In genomic region chr12:121532503-121533390, GRCh38 we compare ENCODE assay signal across 15 cellular contexts. TPM values are rescaled to one million over a fixed set of nuclear protein-coding genes. Genes with fewer than 3 reads are reported as not detected.
DNase-seq lines count a peak whose midpoint lies in the region; ATAC-seq, FAIRE-seq and TF ChIP-seq lines count a peak whose summit lies in the region.
"Had no signal": no experiment of that assay in that cellular context is flagged by ENCODE, and none has a peak within 500 bp of the region (broad histone marks: within the 10 kb centered on the region; RNA-seq: fewer than 3 reads in every experiment).

No MANE protein-coding gene starts in this region.

- TF ChIP-seq POLR2A in HepG2 (IDR thresholded peaks at IDR 0.05; ENCODE audit: insufficient read depth in 1 of 2, low read depth in 2 of 2, low read length in 2 of 2) (no peak), GM12878 (IDR thresholded peaks at IDR 0.05; ENCODE audit: low read depth, low read length) (no peak), right lobe of liver (IDR thresholded peaks at IDR 0.05) (no peak), uterus (IDR thresholded peaks at IDR 0.05) (no peak)

- BruUV-seq in HepG2 (replicated peaks; lab: Mats Ljungman, UMichigan) (no TSS peak), GM12878 (replicated peaks; lab: Mats Ljungman, UMichigan) (no TSS peak)

- in situ Hi-C loops in HepG2 (cut with HindIII; ENCODE audit: extremely low pct_ligation_motif_present, low pct_unique_long_range_greater_than_20kb) = no loop called here
- in situ Hi-C loops in GM12878 (cut with MboI) = no loop called here

- RAD21 ChIA-PET in GM12878 (lab: Charles Lee; ENCODE audit: unreplicated experiment) = interaction anchor here (1.1 to 1.6 kb wide), 4 partner anchors 15 to 131 kb away, joined by 3 to 4 read pairs (median 4); partner anchors contain the start of gene KDM2B

- TF ChIP-seq EP300 in HepG2 (IDR thresholded peaks at IDR 0.05; ENCODE audit: low read depth in 2 of 2, low read length in 2 of 2) = no peak
- TF ChIP-seq EP300 in HepG2 (CRISPR knock-in tag; IDR thresholded peaks at IDR 0.05; ENCODE audit: borderline replicate concordance) = no peak
- TF ChIP-seq EP300 in GM12878 (IDR thresholded peaks at IDR 0.05; ENCODE audit: borderline replicate concordance in 1 of 2, control insufficient read depth in 1 of 2, low read depth in 2 of 2, low read length in 2 of 2) = no peak

- H3K4me2 ChIP-seq in HepG2 (ENCODE audit: low read depth, low read length) (no peak overlapping the region), GM12878 (ENCODE audit: control insufficient read depth, insufficient read depth) (peak overlapping the region; percentile 91)
- H3K4me2 ChIP-seq: neural progenitor cell had no signal

- peak overlapping the region; percentile 10 to 49 for H3K27ac ChIP-seq in liver (ENCODE audit: low read depth in 1 of 2, low read length in 2 of 2)
- H3K27ac ChIP-seq in HepG2 (ENCODE audit: extremely low read length, insufficient read depth, low read length) = no peak overlapping the region
- peak overlapping the region; percentile 64; the same call in 1 of the 2 replicates for H3K27ac ChIP-seq in GM12878 (ENCODE audit: control insufficient read depth, insufficient read depth)
- peak overlapping the region in 2 of 3 donors; percentile 5 to 16 for H3K27ac ChIP-seq in right lobe of liver
- H3K27ac ChIP-seq in uterus = peak overlapping the region; percentile 77 to 91
- no peak overlapping the region for H3K27ac ChIP-seq in WERI-Rb-1
- H3K27ac ChIP-seq: neural progenitor cell, tibial artery had no signal

- SMC1A ChIA-PET in GM12878 (lab: Charles Lee; ENCODE audit: uncharacterized antibody, unreplicated experiment) = interaction anchor here (0.9 to 5.2 kb wide), 9 partner anchors 11 to 136 kb away, joined by 3 to 40 read pairs (median 4); partner anchors contain the start of genes KDM2B and MORN3

- no peaks in the 10 kb centered on the region for H3K79me2 ChIP-seq in HepG2 (ENCODE audit: insufficient read depth, low read length)
- H3K79me2 ChIP-seq in GM12878 (ENCODE audit: control insufficient read depth, insufficient read depth, low read length) = peaks cover 63% of the 10 kb centered on the region

- intact Hi-C loops in HepG2 (cut with micrococcal nuclease; ENCODE audit: unreplicated experiment) = no loop called here
- intact Hi-C loops in GM12878 (cut with micrococcal nuclease; ENCODE audit: unreplicated experiment) = no loop called here
- intact Hi-C loops in right lobe of liver (cut with DNase I) = no loop called here
- intact Hi-C loops in uterus (cut with DNase I; ENCODE audit: low total_unique reads) = no loop called here

- ATAC-seq in HepG2 (no peak), GM12878 (no peak), right lobe of liver (no peak)

- POLR2A ChIA-PET in HepG2 (lab: Yijun Ruan, JAX) (no interaction called here), GM12878 (lab: Charles Lee) (interaction anchor here (0.5 to 2.7 kb wide), 10 partner anchors 10 to 96 kb away, joined by 3 to 15 read pairs (median 4); partner anchors contain the start of gene ORAI1)

- no peak overlapping the region for H3K9ac ChIP-seq in liver (ENCODE audit: low read depth in 1 of 2, low read length in 2 of 2)
- H3K9ac ChIP-seq in HepG2 (ENCODE audit: insufficient read depth, low read depth, low read length) = no peak overlapping the region
- H3K9ac ChIP-seq in GM12878 (ENCODE audit: control insufficient read depth, insufficient read depth, low read length) = peak overlapping the region; percentile 65
- H3K9ac ChIP-seq: neural progenitor cell had no signal

- H3K4me3 ChIP-seq in liver (ENCODE audit: low read depth in 1 of 3, low read length in 3 of 3) (no peak overlapping the region), HepG2 (replicated peaks in 1 of 3; ENCODE audit: insufficient read depth in 1 of 3, low read depth in 2 of 3, low read length in 3 of 3) (no peak overlapping the region), GM12878 (peak overlapping the region; percentile 63), right lobe of liver (no peak overlapping the region), uterus (no peak overlapping the region), WERI-Rb-1 (ENCODE audit: low read depth, low read length) (no peak overlapping the region)
- H3K4me3 ChIP-seq: neural progenitor cell, tibial artery had no signal

- FAIRE-seq in HepG2 (lab: Jason Lieb, UNC) (no peak), GM12878 (lab: Jason Lieb, UNC) (no peak)

- TF ChIP-seq CTCF in liver (IDR thresholded peaks at IDR 0.05; ENCODE audit: low read depth, low read length, missing input control) (no peak), HepG2 (CRISPR knock-in tag; IDR thresholded peaks at IDR 0.05) (no peak), GM12878 (IDR thresholded peaks at IDR 0.05 in 2 of 3, conservative IDR thresholded peaks at IDR 0.05 in 1 of 3; ENCODE audit: control insufficient read depth in 2 of 3, extremely low read depth in 1 of 3, insufficient read depth in 1 of 3, low read depth in 3 of 3, low read length in 3 of 3) (no peak), right lobe of liver (IDR thresholded peaks at IDR 0.05) (no peak), uterus (IDR thresholded peaks at IDR 0.05) (no peak), WERI-Rb-1 (IDR thresholded peaks at IDR 0.05; ENCODE audit: low read depth, low read length) (no peak)

- H3K27me3 ChIP-seq in liver (ENCODE audit: control insufficient read depth in 4 of 4, insufficient read depth in 4 of 4, low read length in 3 of 4) (no peaks in the 10 kb centered on the region), HepG2 (ENCODE audit: control insufficient read depth in 1 of 2, insufficient read depth in 2 of 2, low read length in 2 of 2) (no peaks in the 10 kb centered on the region), GM12878 (replicated peaks in 1 of 2; ENCODE audit: control insufficient read depth in 2 of 2, insufficient read depth in 2 of 2, low read length in 1 of 2) (no peaks in the 10 kb centered on the region), right lobe of liver (no peaks in the 10 kb centered on the region), uterus (no peaks in the 10 kb centered on the region), WERI-Rb-1 (ENCODE audit: insufficient read depth, low read depth, severe bottlenecking) (no peaks in the 10 kb centered on the region)
- H3K27me3 ChIP-seq: neural progenitor cell, tibial artery had no signal

- H2AFZ ChIP-seq in HepG2 (ENCODE audit: low read length) (no peak overlapping the region), GM12878 (ENCODE audit: control insufficient read depth, low read depth, low read length) (no peak overlapping the region)
- H2AFZ ChIP-seq: neural progenitor cell had no signal

- TF ChIP-seq RAD21 in liver (IDR thresholded peaks at IDR 0.05) (no peak), HepG2 (CRISPR knock-in tag; IDR thresholded peaks at IDR 0.05) (no peak), GM12878 (IDR thresholded peaks at IDR 0.05; ENCODE audit: insufficient read depth, low read depth, low read length) (no peak)

- H3K9me3 ChIP-seq in liver (ENCODE audit: control insufficient read depth in 4 of 4, low read length in 3 of 4) (no peaks in the 10 kb centered on the region), HepG2 (ENCODE audit: low read length) (no peaks in the 10 kb centered on the region), GM12878 (replicated peaks; ENCODE audit: control insufficient read depth, insufficient read depth, low read length) (no peaks in the 10 kb centered on the region), right lobe of liver (no peaks in the 10 kb centered on the region), uterus (no peaks in the 10 kb centered on the region), WERI-Rb-1 (ENCODE audit: severe bottlenecking) (no peaks in the 10 kb centered on the region)
- H3K9me3 ChIP-seq: tibial artery had no signal

- H3K36me3 ChIP-seq in liver (ENCODE audit: control insufficient read depth in 4 of 4, insufficient read depth in 3 of 4, low read depth in 1 of 4, low read length in 3 of 4) = peaks cover 0 to 12% (median 10%) of the 10 kb centered on the region in 4 donors
- peaks cover 11 to 13% of the 10 kb centered on the region in 2 experiments; a peak in 3 of 5 replicates for H3K36me3 ChIP-seq in HepG2 (replicated peaks in 1 of 2; ENCODE audit: control insufficient read depth in 1 of 2, insufficient read depth in 2 of 2, low read length in 2 of 2)
- H3K36me3 ChIP-seq in GM12878 (ENCODE audit: control insufficient read depth in 2 of 2, insufficient read depth in 2 of 2, low read length in 1 of 2) = peaks cover 0 to 1% of the 10 kb centered on the region in 2 experiments; a peak in 2 of 4 replicates
- peaks cover 0 to 4% (median 0%) of the 10 kb centered on the region in 4 donors for H3K36me3 ChIP-seq in right lobe of liver
- no peaks in the 10 kb centered on the region for H3K36me3 ChIP-seq in uterus
- peaks cover 39% of the 10 kb centered on the region for H3K36me3 ChIP-seq in WERI-Rb-1
- H3K36me3 ChIP-seq: neural progenitor cell had no signal

- CTCF ChIA-PET in HepG2 (lab: Yijun Ruan, JAX; ENCODE audit: low intra/inter-chr PET ratio, low total read pairs) = no interaction called here
- CTCF ChIA-PET in GM12878 (lab: Yijun Ruan, JAX) = interaction anchor here (0.6 to 1.2 kb wide), 4 partner anchors 34 to 136 kb away, joined by 3 to 4 read pairs (median 3); no protein-coding TSS in a partner anchor

- WGBS in liver = 83% methylated on average over 16 of the region's 16 CpGs
- WGBS in HepG2 (ENCODE audit: low lambda C conversion rate) = 94% methylated on average over 13 of the region's 16 CpGs
- 76% methylated on average over 14 of the region's 16 CpGs for WGBS in GM12878 (ENCODE audit: insufficient coverage, insufficient replicate concordance, low lambda C conversion rate, missing lambda C conversion rate)
- 68% methylated on average over 3 of the region's 16 CpGs for WGBS in right lobe of liver (ENCODE audit: insufficient coverage, low coverage, low lambda C conversion rate, missing lambda C conversion rate)

- H3K4me1 ChIP-seq in liver (ENCODE audit: control insufficient read depth in 4 of 4, insufficient read depth in 4 of 4, low read length in 3 of 4) = peaks cover 8 to 49% (median 28%) of the 10 kb centered on the region in 4 donors
- peaks cover 22% of the 10 kb centered on the region for H3K4me1 ChIP-seq in HepG2 (ENCODE audit: insufficient read depth, low read length)
- peaks cover 20% of the 10 kb centered on the region for H3K4me1 ChIP-seq in GM12878 (ENCODE audit: control insufficient read depth, insufficient read depth, low read length)
- H3K4me1 ChIP-seq in right lobe of liver = peaks cover 0 to 27% (median 5%) of the 10 kb centered on the region in 4 donors
- H3K4me1 ChIP-seq in uterus = peaks cover 3 to 8% of the 10 kb centered on the region in 2 donors

- no peaks in the 10 kb centered on the region for H4K20me1 ChIP-seq in HepG2 (ENCODE audit: insufficient read depth, low read length)
- H4K20me1 ChIP-seq in GM12878 (ENCODE audit: control insufficient read depth, insufficient read depth) = no peaks in the 10 kb centered on the region

- no peak for DNase-seq in HepG2 (ENCODE audit: low spot score)
- DNase-seq in GM12878 (ENCODE audit: low read depth, low spot score) = no peak
- DNase-seq in right lobe of liver = no peak
- DNase-seq in uterus = no peak
- DNase-seq in WERI-Rb-1 = no peak
- DNase-seq in NCI-H187 (lab: John Stamatoyannopoulos, UW) = no peak
- DNase-seq in RPMI8226 = no peak
- DNase-seq: activated T-cell treated with anti-CD3 and anti-CD28 coated beads, Interleukin-2, amount 50 U/mL, for 48 hours; C1 segment of cervical spinal cord; NCI-H1436; stimulated activated CD4-positive, alpha-beta T cell treated with anti-CD3 and anti-CD28 coated beads, Interleukin-2, amount 100 ng/mL, for 48 hours; T1000; tibial artery had no signal

RNA-seq across cellular contexts. Expression of gene KDM2B, which starts 48.1 kb away (rescaled TPM):
- total RNA-seq in liver (10 to 100 TPM; 13.7 to 34.2 TPM), HepG2 (2016; rRNA removed; fragmentation: Illumina TruSeq; extraction: Trizol) (25.3 and 26.1 TPM in 2 replicates), GM12878 (2014; rRNA removed) (57.9 and 62.9 TPM in 2 replicates), GM12878 (2014; rRNA removed; fragmentation: Illumina TruSeq; extraction: Trizol) (33.0 and 34.1 TPM in 2 replicates), GM12878 (2021) (76.3 and 87.6 TPM in 2 replicates), right lobe of liver (10 to 100 TPM in 2 of 6 experiments, 1 to 10 TPM in 4; 4.8 to 22.8 (median 9.8) TPM), uterus (10 to 100 TPM in 3 of 4 donors, 1 to 10 TPM in 1; 6.1 to 78.0 (median 19.8) TPM)
- polyA plus RNA-seq in liver (1 to 10 TPM; 7.0 to 7.4 TPM), HepG2 (2011; rRNA removed) (17.0 and 17.5 TPM in 2 replicates), GM12878 (2011; rRNA removed) (67.9 and 124 TPM in 2 replicates), GM12878 (2014; fragmentation: Illumina TruSeq; extraction: Trizol) (31.7 and 46.7 TPM in 2 replicates), GM12878 (2014; fragmentation: Nextera tagmentation; extraction: Ambion mirVana) (10 to 100 TPM; 13.6 to 14.7 TPM), GM12878 (2014; rRNA removed) (72.8 and 77.4 TPM in 2 replicates), GM12878 (2016; fragmentation: Nextera tagmentation; extraction: Ambion mirVana) (10 to 100 TPM; 31.8 to 34.0 TPM)
- total RNA-seq in HepG2 (2016; cell fraction: cytosol; rRNA removed; fragmentation: Illumina TruSeq; extraction: Trizol; ENCODE audit: low read depth) = 11.2 and 11.4 TPM in 2 replicates
- total RNA-seq in HepG2 (2016; cell fraction: insoluble cytoplasmic fraction; rRNA removed; fragmentation: Illumina TruSeq; extraction: Trizol) = 20.6 and 26.1 TPM in 2 replicates
- total RNA-seq in HepG2 (2016; cell fraction: membrane; rRNA removed; fragmentation: Illumina TruSeq; extraction: Trizol) = 25.8 and 29.0 TPM in 2 replicates
- total RNA-seq in HepG2 (2016; cell fraction: nucleus; rRNA removed; fragmentation: Illumina TruSeq; extraction: Trizol) = 18.4 and 20.7 TPM in 2 replicates
- 8.3 and 13.5 TPM in 2 replicates for polyA plus RNA-seq in HepG2 (2011; cell fraction: cytosol; rRNA removed)
- polyA plus RNA-seq in HepG2 (2011; cell fraction: nucleus; rRNA removed) = 50.3 and 60.7 TPM in 2 replicates
- polyA plus RNA-seq in HepG2 (2012) = 13.5 and 15.6 TPM in 2 replicates
- 6.0 and 6.9 TPM in 2 replicates for polyA plus RNA-seq in HepG2 (2016; cell fraction: cytosol; fragmentation: Illumina TruSeq; extraction: Trizol; ENCODE audit: low read depth)
- polyA plus RNA-seq in HepG2 (2016; cell fraction: insoluble cytoplasmic fraction; fragmentation: Illumina TruSeq; extraction: Trizol; ENCODE audit: low read depth) = 23.7 and 31.0 TPM in 2 replicates
- 17.2 and 18.2 TPM in 2 replicates for polyA plus RNA-seq in HepG2 (2016; cell fraction: membrane; fragmentation: Illumina TruSeq; extraction: Trizol; ENCODE audit: low read depth)
- polyA plus RNA-seq in HepG2 (2016; cell fraction: nucleus; fragmentation: Illumina TruSeq; extraction: Trizol; ENCODE audit: insufficient read depth, low read depth) = 36.9 and 37.0 TPM in 2 replicates
- 53.2 and 72.8 TPM in 2 replicates for polyA minus RNA-seq in HepG2 (2011; rRNA and poly(A)+ RNA removed; ENCODE audit: low replicate concordance)
- polyA minus RNA-seq in HepG2 (2011; cell fraction: cytosol; rRNA and poly(A)+ RNA removed) = 18.0 and 20.7 TPM in 2 replicates
- 21.1 and 21.9 TPM in 2 replicates for polyA minus RNA-seq in HepG2 (2011; cell fraction: nucleus; rRNA and poly(A)+ RNA removed)
- total RNA-seq in GM12878 (2013; cell fraction: nucleolus; rRNA removed) = 634 and 686 TPM in 2 replicates
- polyA plus RNA-seq in GM12878 (2011; ENCODE audit: low read depth) = 76.8 TPM
- 103 and 121 TPM in 2 replicates for polyA plus RNA-seq in GM12878 (2011; cell fraction: cytosol; rRNA removed)
- polyA plus RNA-seq in GM12878 (2011; cell fraction: nucleus; rRNA removed) = 380 and 393 TPM in 2 replicates
- polyA plus RNA-seq in GM12878 (2012) = 81.7 and 83.4 TPM in 2 replicates
- 395 and 503 TPM in 2 replicates for polyA minus RNA-seq in GM12878 (2011; rRNA and poly(A)+ RNA removed)
- 82.7 and 85.4 TPM in 2 replicates for polyA minus RNA-seq in GM12878 (2011; cell fraction: cytosol; rRNA and poly(A)+ RNA removed)
- polyA minus RNA-seq in GM12878 (2011; cell fraction: nucleus; rRNA and poly(A)+ RNA removed) = 171 and 227 TPM in 2 replicates

Comparison
In these comparisons a context has a peak if more than half of its experiments do, and no peak if none do; other contexts are left out.
1. H3K27ac ChIP-seq: peak in liver (2 of 2), GM12878 (single experiment), right lobe of liver (2 of 3) and uterus (2 of 2); none in HepG2 (single experiment) and WERI-Rb-1 (single experiment).